ENCODE assay signal across 18 cellular contexts in genomic region chr12:131283191-131283861, GRCh38.
"Had no signal": no experiment of that assay in that cellular context is flagged by ENCODE, and none has a peak within 500 bp of the region (broad histone marks: within the 10 kb centered on the region; RNA-seq: fewer than 3 reads in every experiment).

No MANE protein-coding gene starts in this region.

- H3K4me3 Mint-ChIP-seq: activated CD8-positive, alpha-beta T cell treated with anti-CD3 and anti-CD28 coated beads, Interleukin-2, amount 10 ng/mL, durations not matched to agents 7 days and 5 days; activated naive CD4-positive, alpha-beta T cell treated with anti-CD3 and anti-CD28 coated beads, Interleukin-2, amount 10 ng/mL, durations not matched to agents 7 days and 5 days; endodermal cell; T-cell had no signal

- DNase-seq: activated CD8-positive, alpha-beta T cell treated with anti-CD3 and anti-CD28 coated beads, Interleukin-2, amount 10 ng/mL, durations not matched to agents 7 days and 5 days; activated naive CD4-positive, alpha-beta T cell treated with anti-CD3 and anti-CD28 coated beads, Interleukin-2, amount 10 ng/mL, durations not matched to agents 7 days and 5 days; endodermal cell; erythroblast; left cardiac atrium; midbrain; right cardiac atrium; small intestine; stimulated activated naive CD8-positive, alpha-beta T cell treated with anti-CD3 and anti-CD28 coated beads, Interleukin-15, Interleukin-2, amounts not matched to agents 100 U/mL and 50 U/mL, for 24 hours; T-cell; T1000; trophoblast cell had no signal

- ATAC-seq: activated CD8-positive, alpha-beta T cell treated with anti-CD3 and anti-CD28 coated beads, Interleukin-2, amount 10 ng/mL, durations not matched to agents 7 days and 5 days; gastroesophageal sphincter; heart right ventricle; left cardiac atrium; right cardiac atrium; T-cell had no signal

- H3K4me1 Mint-ChIP-seq: activated naive CD4-positive, alpha-beta T cell treated with anti-CD3 and anti-CD28 coated beads, Interleukin-2, amount 10 ng/mL, durations not matched to agents 7 days and 5 days; endodermal cell; T-cell had no signal

- H3K36me3 Mint-ChIP-seq: activated naive CD4-positive, alpha-beta T cell treated with anti-CD3 and anti-CD28 coated beads, Interleukin-2, amount 10 ng/mL, durations not matched to agents 7 days and 5 days; T-cell had no signal

- H3K27ac Mint-ChIP-seq: activated CD8-positive, alpha-beta T cell treated with anti-CD3 and anti-CD28 coated beads, Interleukin-2, amount 10 ng/mL, durations not matched to agents 7 days and 5 days; activated naive CD4-positive, alpha-beta T cell treated with anti-CD3 and anti-CD28 coated beads, Interleukin-2, amount 10 ng/mL, durations not matched to agents 7 days and 5 days; activated T-helper 2 cell treated with anti-CD3 and anti-CD28 coated beads, Interferon-gamma antibody, Interleukin-2, Interleukin-4, amounts not matched to agents 10 μg/mL and 5 μg/mL and 100 μg/mL, durations not matched to agents 14 hours and 24 hours and 36 hours; endodermal cell; progenitor cell of endocrine pancreas; T-cell had no signal

- H3K4me1 ChIP-seq: ascending aorta, gastroesophageal sphincter, heart right ventricle had no signal

- H3K27me3 ChIP-seq: ascending aorta had no signal

- H3K27ac ChIP-seq: ascending aorta, gastroesophageal sphincter, heart right ventricle, SK-N-MC had no signal

- H3K9me3 Mint-ChIP-seq: activated naive CD4-positive, alpha-beta T cell treated with anti-CD3 and anti-CD28 coated beads, Interleukin-2, amount 10 ng/mL, durations not matched to agents 7 days and 5 days; activated T-helper 2 cell treated with anti-CD3 and anti-CD28 coated beads, Interferon-gamma antibody, Interleukin-2, Interleukin-4, amounts not matched to agents 10 μg/mL and 5 μg/mL and 100 μg/mL, durations not matched to agents 14 hours and 24 hours and 36 hours; endodermal cell; T-cell had no signal

- H3K9me3 ChIP-seq: ascending aorta, gastroesophageal sphincter, heart right ventricle had no signal

- H3K27me3 Mint-ChIP-seq: activated naive CD4-positive, alpha-beta T cell treated with anti-CD3 and anti-CD28 coated beads, Interleukin-2, amount 10 ng/mL, durations not matched to agents 7 days and 5 days; T-cell had no signal
